In the genomic region with DNA sequence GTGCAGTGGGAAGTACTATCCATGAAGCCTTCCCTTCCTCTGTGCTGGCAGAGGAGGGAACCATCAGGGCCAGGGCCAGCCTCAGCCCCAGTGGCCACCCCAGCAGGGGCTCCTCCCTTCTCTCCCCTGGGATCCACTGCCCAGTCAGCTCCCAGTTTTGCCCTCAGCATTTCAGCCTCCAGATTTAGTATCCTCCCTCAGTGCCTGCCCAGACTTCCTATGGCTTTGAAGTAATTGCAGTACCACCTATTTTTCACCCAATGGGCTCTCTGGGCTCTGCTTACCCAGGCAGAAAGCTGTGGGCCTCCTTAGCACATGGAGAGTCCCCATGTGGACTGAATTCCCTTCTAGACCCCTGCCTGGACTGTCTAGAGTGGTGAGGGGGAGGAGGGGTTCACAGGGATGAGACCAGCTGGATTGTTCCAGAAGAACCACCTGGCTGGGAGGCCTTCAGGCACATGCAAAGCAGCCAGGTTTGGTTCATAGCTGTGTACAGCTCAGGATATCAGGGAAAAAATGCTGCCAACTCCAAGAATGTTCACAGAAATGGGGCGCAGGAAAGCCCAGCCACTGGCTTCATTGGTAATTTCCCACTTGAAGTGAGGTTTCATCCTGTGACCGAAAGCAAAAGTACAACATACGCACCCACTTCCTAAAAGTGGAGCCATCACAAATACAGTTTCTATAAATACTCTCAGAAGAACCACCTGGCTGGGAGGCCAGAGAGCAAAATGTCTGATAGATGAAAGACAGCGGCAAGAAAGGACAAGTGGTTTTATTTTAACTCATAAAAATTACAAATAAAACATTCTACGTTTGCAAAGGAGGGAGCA, we compare ENCODE assay signal across 8 cellular contexts. TPM values are rescaled to one million over a fixed set of nuclear protein-coding genes. Genes with fewer than 3 reads are reported as not detected.
A peak's percentile ranks its signal among the peaks of the same experiment; 100 is the strongest.
DNase-seq lines count a peak whose midpoint lies in the region; ATAC-seq and TF ChIP-seq lines count a peak whose summit lies in the region.

No MANE protein-coding gene starts in this region.

- H3K27ac Mint-ChIP-seq in activated CD8-positive, alpha-beta T cell treated with anti-CD3 and anti-CD28 coated beads, Interleukin-2, amount 10 ng/mL, durations not matched to agents 7 days and 5 days = peak overlapping the region; percentile 81
- H3K27ac Mint-ChIP-seq in natural killer cell = peak overlapping the region; percentile 30 to 81

- ATAC-seq in activated T-cell treated with anti-CD3 and anti-CD28 coated beads, Interleukin-2, amount 50 U/mL, for 4 hours = peak; percentile 80 to 86
- ATAC-seq in HG03060 (IDR thresholded peaks at IDR 0.05; ENCODE audit: low read depth, unreplicated experiment) (peak; percentile 74), natural killer cell (peak; percentile 68 to 86 (median 83)), sciatic nerve (no peak)
- peak; percentile 82 for ATAC-seq in activated CD8-positive, alpha-beta T cell treated with anti-CD3 and anti-CD28 coated beads, Interleukin-2, amount 10 ng/mL, durations not matched to agents 7 days and 5 days

- H3K36me3 Mint-ChIP-seq in activated T-cell treated with anti-CD3 and anti-CD28 coated beads, Interleukin-2, amount 50 U/mL, for 4 hours (ENCODE audit: insufficient read depth) = no peaks in the 10 kb centered on the region
- H3K36me3 Mint-ChIP-seq in activated CD8-positive, alpha-beta T cell treated with anti-CD3 and anti-CD28 coated beads, Interleukin-2, amount 10 ng/mL, durations not matched to agents 7 days and 5 days (ENCODE audit: low read depth) = peaks cover 2% of the 10 kb centered on the region
- H3K36me3 Mint-ChIP-seq in natural killer cell = no peaks in the 10 kb centered on the region

- H3K4me1 Mint-ChIP-seq in activated T-cell treated with anti-CD3 and anti-CD28 coated beads, Interleukin-2, amount 50 U/mL, for 4 hours (ENCODE audit: low read depth) = peaks cover 35% of the 10 kb centered on the region
- H3K4me1 Mint-ChIP-seq in activated CD8-positive, alpha-beta T cell treated with anti-CD3 and anti-CD28 coated beads, Interleukin-2, amount 10 ng/mL, durations not matched to agents 7 days and 5 days (ENCODE audit: low read depth) = peaks cover 39% of the 10 kb centered on the region
- peaks cover 9 to 25% of the 10 kb centered on the region in 2 donors for H3K4me1 Mint-ChIP-seq in natural killer cell

- H3K4me3 Mint-ChIP-seq in activated T-cell treated with anti-CD3 and anti-CD28 coated beads, Interleukin-2, amount 50 U/mL, for 4 hours = peak overlapping the region; percentile 14
- H3K4me3 Mint-ChIP-seq in activated CD8-positive, alpha-beta T cell treated with anti-CD3 and anti-CD28 coated beads, Interleukin-2, amount 10 ng/mL, durations not matched to agents 7 days and 5 days = peak overlapping the region; percentile 43
- no peak overlapping the region for H3K4me3 Mint-ChIP-seq in natural killer cell

- no peaks in the 10 kb centered on the region for H3K9me3 Mint-ChIP-seq in activated T-cell treated with anti-CD3 and anti-CD28 coated beads, Interleukin-2, amount 50 U/mL, for 4 hours
- no peaks in the 10 kb centered on the region for H3K9me3 Mint-ChIP-seq in activated CD8-positive, alpha-beta T cell treated with anti-CD3 and anti-CD28 coated beads, Interleukin-2, amount 10 ng/mL, durations not matched to agents 7 days and 5 days (ENCODE audit: insufficient read depth)
- no peaks in the 10 kb centered on the region for H3K9me3 Mint-ChIP-seq in natural killer cell

- intact Hi-C loops in natural killer cell (cut with micrococcal nuclease) = no loop called here
- intact Hi-C loops in sciatic nerve (cut with DNase I) = no loop called here

- CTCF ChIA-PET in activated CD8-positive, alpha-beta T cell treated with anti-CD3 and anti-CD28 coated beads, Interleukin-2, amount 10 ng/mL, durations not matched to agents 7 days and 5 days (lab: Charles Lee) = interaction anchor here (1.2 kb wide), 1 partner anchor 48 kb away, joined by 3 read pairs; no protein-coding TSS in a partner anchor

- no peak for TF ChIP-seq CTCF in natural killer cell (IDR thresholded peaks at IDR 0.05)

- no peak for DNase-seq in activated T-cell treated with anti-CD3 and anti-CD28 coated beads, Interleukin-2, amount 50 U/mL, for 4 hours
- DNase-seq in activated T-cell treated with anti-CD3 and anti-CD28 coated beads, Interleukin-2, amount 50 U/mL, for 1 hour = no peak
- peak; percentile 60 for DNase-seq in activated CD8-positive, alpha-beta T cell treated with anti-CD3 and anti-CD28 coated beads, Interleukin-2, amount 10 ng/mL, durations not matched to agents 7 days and 5 days
- DNase-seq in natural killer cell (no peak), H4 (ENCODE audit: low spot score) (no peak), sciatic nerve (ENCODE audit: low spot score) (no peak), HuH-7.5 (ENCODE audit: low spot score) (no peak)

- POLR2A ChIA-PET in activated CD8-positive, alpha-beta T cell treated with anti-CD3 and anti-CD28 coated beads, Interleukin-2, amount 10 ng/mL, durations not matched to agents 7 days and 5 days (lab: Charles Lee) = interaction anchor here (0.6 to 3.7 kb wide), 4 partner anchors 15 to 73 kb away, joined by 3 to 20 read pairs (median 4); partner anchors contain the start of genes HERPUD1 and NLRC5

- H3K27me3 Mint-ChIP-seq in activated T-cell treated with anti-CD3 and anti-CD28 coated beads, Interleukin-2, amount 50 U/mL, for 4 hours (ENCODE audit: low read depth) = no peaks in the 10 kb centered on the region
- peaks cover 5% of the 10 kb centered on the region for H3K27me3 Mint-ChIP-seq in activated CD8-positive, alpha-beta T cell treated with anti-CD3 and anti-CD28 coated beads, Interleukin-2, amount 10 ng/mL, durations not matched to agents 7 days and 5 days (ENCODE audit: low read depth)
- H3K27me3 Mint-ChIP-seq in natural killer cell (ENCODE audit: low read depth in 2 of 2) = peaks cover 45 to 48% of the 10 kb centered on the region in 2 donors

RNA-seq across cellular contexts. Expression of gene HERPUD1, which starts 15.2 kb away (rescaled TPM):
- total RNA-seq in activated T-cell treated with anti-CD3 and anti-CD28 coated beads, Interleukin-2, amount 50 U/mL, for 4 hours = 100 to 1,000 TPM; 161 to 228 (median 170) TPM
- total RNA-seq in activated CD8-positive, alpha-beta T cell treated with anti-CD3 and anti-CD28 coated beads, Interleukin-2, amount 10 ng/mL, durations not matched to agents 7 days and 5 days = 10 to 100 TPM; 88.2 to 95.2 TPM
- total RNA-seq in natural killer cell = 100 to 1,000 TPM; 181 to 266 (median 243) TPM
- 70.1 and 86.3 TPM in 2 replicates for total RNA-seq in H4 (2014; rRNA removed; shearing (Covaris generic))
- 150 TPM for total RNA-seq in sciatic nerve

RNA-seq across cellular contexts. Expression of gene CETP, which starts 45.0 kb away (rescaled TPM):
- under 1 TPM in 1 of 3 donors, not detected in 2; 0.11 TPM for total RNA-seq in activated T-cell treated with anti-CD3 and anti-CD28 coated beads, Interleukin-2, amount 50 U/mL, for 4 hours
- not detected for total RNA-seq in activated CD8-positive, alpha-beta T cell treated with anti-CD3 and anti-CD28 coated beads, Interleukin-2, amount 10 ng/mL, durations not matched to agents 7 days and 5 days
- total RNA-seq in natural killer cell = under 1 TPM in 1 of 3 donors, not detected in 2; 0.14 TPM
- total RNA-seq in H4 (2014; rRNA removed; shearing (Covaris generic)) = not detected in 2 replicates
- total RNA-seq in sciatic nerve = 8.2 TPM

RNA-seq across cellular contexts. Expression of gene SLC12A3, which starts 51.8 kb away (rescaled TPM):
- not detected for total RNA-seq in activated T-cell treated with anti-CD3 and anti-CD28 coated beads, Interleukin-2, amount 50 U/mL, for 4 hours
- not detected for total RNA-seq in activated CD8-positive, alpha-beta T cell treated with anti-CD3 and anti-CD28 coated beads, Interleukin-2, amount 10 ng/mL, durations not matched to agents 7 days and 5 days
- not detected for total RNA-seq in natural killer cell
- not detected in 2 replicates for total RNA-seq in H4 (2014; rRNA removed; shearing (Covaris generic))
- total RNA-seq in sciatic nerve = not detected
